Comparison of ENCODE assay signal across 8 cellular contexts in the genomic region with DNA sequence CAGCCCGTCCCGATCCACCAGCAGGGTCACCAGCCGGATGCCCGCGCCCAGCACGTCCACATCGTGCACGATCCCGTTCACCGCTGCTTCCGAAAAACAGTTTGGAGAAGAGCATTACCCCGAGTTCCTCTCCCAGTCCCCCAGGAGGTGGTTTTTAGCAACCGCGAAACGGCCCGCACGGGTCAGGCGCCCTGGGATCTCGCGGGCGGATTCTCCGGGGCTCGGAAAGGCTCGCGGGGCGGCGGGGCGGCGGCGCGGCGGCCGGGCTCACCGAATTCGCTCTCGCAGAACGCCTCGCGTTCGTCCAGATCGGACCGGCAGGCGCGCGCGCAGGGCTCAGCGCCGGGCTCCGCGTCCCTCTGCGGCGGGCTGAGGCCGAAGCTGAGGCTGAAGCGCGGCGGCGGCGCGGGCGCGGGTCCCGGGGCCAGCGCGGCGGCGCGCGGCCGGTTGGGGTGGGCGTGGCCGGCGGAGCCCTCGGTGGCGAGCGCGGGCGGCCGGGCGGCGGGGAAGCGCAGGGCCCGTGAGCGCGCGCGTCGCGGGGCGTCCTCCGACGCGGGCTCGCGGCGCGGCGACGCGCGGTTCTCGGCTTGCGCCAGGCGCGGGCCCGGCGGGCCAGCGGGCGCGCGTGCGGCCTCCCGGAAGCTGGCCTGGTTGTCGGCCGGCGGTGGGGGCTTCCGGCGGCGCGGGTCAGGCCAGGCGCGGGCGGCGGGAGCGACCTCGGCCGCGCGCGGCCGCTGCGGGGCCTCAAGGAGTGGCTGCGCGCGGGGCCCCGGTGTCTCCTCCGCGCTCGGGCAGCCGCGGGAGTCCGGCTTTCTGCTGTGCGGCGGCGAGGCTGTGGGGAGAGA. TPM values are rescaled to one million over a fixed set of nuclear protein-coding genes. Genes with fewer than 3 reads are reported as not detected.
A peak's percentile ranks its signal among the peaks of the same experiment; 100 is the strongest.
DNase-seq lines count a peak whose midpoint lies in the region; ATAC-seq and TF ChIP-seq lines count a peak whose summit lies in the region.

No MANE protein-coding gene starts in this region.

- H3K36me3 ChIP-seq in duodenal mucosa (ENCODE audit: control insufficient read depth in 1 of 2, insufficient read depth in 2 of 2, low read length in 2 of 2) (no peaks in the 10 kb centered on the region), lower lobe of right lung (no peaks in the 10 kb centered on the region)

- H3K9me3 ChIP-seq in duodenal mucosa (ENCODE audit: control insufficient read depth in 1 of 2, low read length in 2 of 2): no peaks in the 10 kb centered on the region
- no peaks in the 10 kb centered on the region for H3K9me3 ChIP-seq in lower lobe of right lung

- DNase-seq in AML-193 (lab: John Stamatoyannopoulos, UW) (peak; percentile 73 to 77), NCI-H510A (lab: John Stamatoyannopoulos, UW) (peak; percentile 87), lower lobe of right lung (peak; percentile 91)
- DNase-seq in activated CD4-positive, alpha-beta T cell treated with anti-CD3 and anti-CD28 coated beads, Interleukin-2, amount 50 U/mL, for 4 hours: peak; percentile 48 to 51
- DNase-seq in stimulated activated CD4-positive, alpha-beta T cell treated with anti-CD3 and anti-CD28 coated beads, Interleukin-4, amount 100 ng/mL, for 48 hours (ENCODE audit: low read depth in 2 of 2): peak; percentile 52 to 70

- no peak for TF ChIP-seq CTCF in lower lobe of right lung (IDR thresholded peaks at IDR 0.05)

- H3K9ac ChIP-seq in duodenal mucosa (ENCODE audit: low read depth in 1 of 2, low read length in 2 of 2): peak overlapping the region; percentile 74 to 90

- H3K4me3 ChIP-seq in duodenal mucosa (ENCODE audit: low read depth in 1 of 2, low read length in 2 of 2) (peak overlapping the region; percentile 76 to 93), lower lobe of right lung (peak overlapping the region; percentile 77)

- H3K4me1 ChIP-seq in duodenal mucosa (ENCODE audit: control insufficient read depth in 1 of 2, insufficient read depth in 2 of 2, low read length in 2 of 2): peaks cover 15 to 16% of the 10 kb centered on the region in 2 donors
- H3K4me1 ChIP-seq in lower lobe of right lung: peaks cover 24% of the 10 kb centered on the region

- H3K27ac ChIP-seq in duodenal mucosa (ENCODE audit: low read depth, low read length) (peak overlapping the region; percentile 90), lower lobe of right lung (peak overlapping the region; percentile 95)

- ATAC-seq in GM19025 (IDR thresholded peaks at IDR 0.05; ENCODE audit: low read depth, unreplicated experiment) (peak; percentile 70), HG03175 (IDR thresholded peaks at IDR 0.05; ENCODE audit: unreplicated experiment) (peak; percentile 76), lower lobe of right lung (peak; percentile 87 to 92)

- H3K27me3 ChIP-seq in duodenal mucosa (ENCODE audit: control insufficient read depth in 1 of 2, insufficient read depth in 2 of 2, low read length in 2 of 2) (peaks cover 0 to 8% of the 10 kb centered on the region in 2 donors), lower lobe of right lung (ENCODE audit: low read depth) (no peaks in the 10 kb centered on the region)

- intact Hi-C loops in lower lobe of right lung (cut with DNase I): no loop called here

RNA-seq across cellular contexts. Expression of gene C17orf58, which starts 2.9 kb away (rescaled TPM):
- 7.4 TPM for total RNA-seq in lower lobe of right lung

RNA-seq across cellular contexts. Expression of gene KPNA2, which starts 42.2 kb away (rescaled TPM):
- total RNA-seq in lower lobe of right lung: 23.4 TPM

Comparison
In these comparisons a context has a peak if more than half of its experiments do, and no peak if none do; other contexts are left out.
1. Peak in every context shown above with its lines: DNase-seq, ATAC-seq, H3K4me3 ChIP-seq and H3K27ac ChIP-seq.